Comparison of ENCODE assay signal across 21 cellular contexts in genomic region chr10:59047180-59047579, GRCh38.
DNase-seq lines count a peak whose midpoint lies in the region; ATAC-seq and TF ChIP-seq lines count a peak whose summit lies in the region.
"Had no signal": no experiment of that assay in that cellular context is flagged by ENCODE, and none has a peak within 500 bp of the region (broad histone marks: within the 10 kb centered on the region; RNA-seq: fewer than 3 reads in every experiment).

No MANE protein-coding gene starts in this region.

- no peaks in the 10 kb centered on the region for H3K36me3 ChIP-seq in prostate gland

- 69% methylated on average over 4 of the region's 4 CpGs for WGBS in prostate gland

- H3K4me3 ChIP-seq in prostate gland, result no peak overlapping the region
- H3K4me3 ChIP-seq: dorsolateral prefrontal cortex had no signal

- H3K27me3 ChIP-seq in prostate gland (replicated peaks; ENCODE audit: insufficient read depth), result no peaks in the 10 kb centered on the region
- H3K27me3 ChIP-seq: dorsolateral prefrontal cortex had no signal

- intact Hi-C loops in prostate gland (cut with DNase I), result no loop called here

- TF ChIP-seq CTCF in VCaP (conservative IDR thresholded peaks at IDR 0.05) (no peak), prostate gland (IDR thresholded peaks at IDR 0.05) (no peak)

- H3K27ac ChIP-seq in VCaP, result peak overlapping the region; percentile 45
- H3K27ac ChIP-seq in prostate gland, result peak overlapping the region in 1 of 2 donors; percentile 14
- H3K27ac ChIP-seq: dorsolateral prefrontal cortex, epithelial cell of prostate had no signal

- no peak for TF ChIP-seq POLR2A in prostate gland (IDR thresholded peaks at IDR 0.05)

- DNase-seq in DMS79 treated with DMSO at 0.1 percent for 48 hours (lab: John Stamatoyannopoulos, UW) (peak; percentile 39), DMS79 (lab: John Stamatoyannopoulos, UW) (no peak), NCI-H2196 (lab: John Stamatoyannopoulos, UW; ENCODE audit: unreplicated experiment) (peak; percentile 65), prostate gland (ENCODE audit: low spot score) (peak; percentile 54), NCI-H2171 (lab: John Stamatoyannopoulos, UW) (no peak)
- DNase-seq: 8988T; activated gamma-delta T cell treated with Interleukin-2 at 50 U/mL for 16 hours; Caco-2; dorsolateral prefrontal cortex; H9; kidney glomerular epithelial cell; midbrain; nephron progenitor cell; posterior cingulate gyrus; SIG-M5; stimulated activated CD4-positive, alpha-beta T cell treated with anti-CD3 and anti-CD28 coated beads, Interleukin-2, amount 100 ng/mL, for 24 hours; T-helper 1 cell had no signal

- ATAC-seq in HG03520 (IDR thresholded peaks at IDR 0.05; ENCODE audit: unreplicated experiment) (no peak), HG03378 (IDR thresholded peaks at IDR 0.05; ENCODE audit: unreplicated experiment) (no peak)

- H3K4me1 ChIP-seq in prostate gland (replicated peaks), result no peaks in the 10 kb centered on the region

- H3K9me3 ChIP-seq in prostate gland, result no peaks in the 10 kb centered on the region

Comparison
In these comparisons a context has a peak if more than half of its experiments do, and no peak if none do; other contexts are left out.
1. DNase-seq: peak in DMS79 treated with DMSO at 0.1 percent for 48 hours (single experiment), NCI-H2196 (single experiment) and prostate gland (single experiment); none in DMS79 (single experiment) and NCI-H2171 (single experiment).